15 cellular contexts compared by ENCODE assay signal in the genomic region with DNA sequence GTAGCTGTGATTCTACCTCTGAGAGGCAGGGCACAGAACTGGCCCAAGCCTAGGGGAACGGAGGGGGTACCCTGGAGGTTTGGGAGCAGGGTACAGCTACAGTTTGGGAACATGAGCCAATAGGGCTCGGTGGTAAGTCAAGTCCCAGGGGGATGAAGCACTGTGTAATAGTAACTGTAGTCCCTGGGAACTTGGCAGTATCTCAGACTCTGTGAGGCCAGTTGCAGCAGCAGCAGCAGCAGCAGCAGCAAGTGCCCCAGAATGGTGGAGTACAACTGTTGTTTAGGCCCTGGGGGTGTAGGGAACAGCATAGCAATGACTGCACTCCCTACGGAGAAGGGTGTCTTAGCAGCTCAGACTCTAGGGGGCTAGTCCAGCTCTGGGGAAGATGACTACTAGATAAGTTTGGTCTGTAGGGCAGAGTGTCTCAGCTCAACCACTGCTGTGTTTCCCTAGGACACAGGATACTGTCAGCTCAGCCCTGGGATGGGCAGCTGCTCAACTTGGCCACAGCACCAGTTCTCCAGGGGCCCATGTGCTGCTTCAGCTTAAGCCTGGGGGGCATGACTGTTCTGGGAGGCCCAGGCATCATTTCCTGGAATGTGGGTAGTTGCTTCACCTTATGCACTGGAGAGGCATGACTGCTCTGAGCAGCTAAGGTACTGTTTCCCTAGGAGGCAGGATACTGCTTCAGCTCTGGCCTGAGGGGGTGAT. TPM values are rescaled to one million over a fixed set of nuclear protein-coding genes. Genes with fewer than 3 reads are reported as not detected.
DNase-seq lines count a peak whose midpoint lies in the region; ATAC-seq lines count a peak whose summit lies in the region.
"Had no signal": no experiment of that assay in that cellular context is flagged by ENCODE, and none has a peak within 500 bp of the region (broad histone marks: within the 10 kb centered on the region; RNA-seq: fewer than 3 reads in every experiment).

No MANE protein-coding gene starts in this region.

- ATAC-seq in GM18520 (IDR thresholded peaks at IDR 0.05; ENCODE audit: unreplicated experiment) = no peak

- DNase-seq in EL (peak; percentile 89), LHCN-M2 (ENCODE audit: low read depth) (peak; percentile 77), dedifferentiated amniotic fluid mesenchymal stem cell (ENCODE audit: extremely low spot score) (peak; percentile 25), myocyte (ENCODE audit: low read depth) (peak; percentile 64), NCI-H2081 treated with DMSO at 0.1 percent for 48 hours (lab: John Stamatoyannopoulos, UW) (no peak), NCI-H526 (lab: John Stamatoyannopoulos, UW) (no peak)
- no peak for DNase-seq in activated CD4-positive, alpha-beta T cell treated with anti-CD3 and anti-CD28 coated beads, Interleukin-2, amount 50 U/mL, for 1 hour
- DNase-seq: activated CD8-positive, alpha-beta memory T cell treated with anti-CD3 and anti-CD28 coated beads for 24 hours; activated gamma-delta T cell treated with Interleukin-2 at 50 U/mL for 16 hours; central memory CD4-positive, alpha-beta T cell; DMS79 treated with DMSO at 0.1 percent for 48 hours; erythroblast; NCI-H524; stimulated activated CD4-positive, alpha-beta T cell treated with anti-CD3 and anti-CD28 coated beads, Interleukin-4, amount 100 ng/mL, for 24 hours had no signal

RNA-seq across cellular contexts. Expression of gene CARF, which starts 20.5 kb away (rescaled TPM):
- total RNA-seq in LHCN-M2 (2014; rRNA removed) (8.0 and 11.6 TPM in 2 replicates), myocyte (8.3 and 11.0 TPM in 2 replicates)
- 1.8 TPM for polyA plus RNA-seq in LHCN-M2 (2012)
- polyA plus RNA-seq in myocyte (2012) = 4.7 TPM

RNA-seq across cellular contexts. Expression of gene WDR12, which starts 21.1 kb away (rescaled TPM):
- 33.5 and 41.0 TPM in 2 replicates for total RNA-seq in LHCN-M2 (2014; rRNA removed)
- polyA plus RNA-seq in LHCN-M2 (2012) = 25.7 TPM
- total RNA-seq in myocyte = 24.8 and 32.1 TPM in 2 replicates
- 37.5 TPM for polyA plus RNA-seq in myocyte (2012)

Comparison
In these comparisons a context has a peak if more than half of its experiments do, and no peak if none do; other contexts are left out.
1. DNase-seq: peak in EL (single experiment), LHCN-M2 (single experiment), dedifferentiated amniotic fluid mesenchymal stem cell (single experiment) and myocyte (single experiment); none in activated CD4-positive, alpha-beta T cell treated with anti-CD3 and anti-CD28 coated beads, Interleukin-2, amount 50 U/mL, for 1 hour (single experiment), NCI-H2081 treated with DMSO at 0.1 percent for 48 hours (single experiment) and NCI-H526 (0 of 2).